Comparison of ENCODE assay signal across 1 cellular context in genomic region chr1:146376708-146377496, GRCh38.
TF ChIP-seq lines count a peak whose summit lies in the region.
"Not testable (repeated sequence)": the region's sequence is repeated elsewhere in the genome, so short reads cannot be mapped to it uniquely, and the experiment has no call there.

No MANE protein-coding gene starts in this region.

TF ChIP-seq in HepG2, 621 proteins besides CTCF, POLR2A, EP300 and RAD21 (continued from another document):
- peak; percentile 16; the same call in 1 of the 2 replicates for TF ChIP-seq HOXD1 (CRISPR knock-in tag; IDR thresholded peaks at IDR 0.05)
- 0 out of 2 replicates have a peak, but pooled peaks have one; percentile 19 for TF ChIP-seq ZNF800 (CRISPR knock-in tag; IDR thresholded peaks at IDR 0.05)
- TF ChIP-seq ARID4A (CRISPR knock-in tag; IDR thresholded peaks at IDR 0.05; ENCODE audit: borderline replicate concordance) = peak; percentile 39; the same call in 1 of the 2 replicates
- peak; percentile 63; the same call in 1 of the 2 replicates for TF ChIP-seq BATF2 (CRISPR knock-in tag; IDR thresholded peaks at IDR 0.05)
- peak; percentile 81; the same call in 1 of the 2 replicates for TF ChIP-seq PRDM10 (CRISPR knock-in tag; IDR thresholded peaks at IDR 0.05; ENCODE audit: low read depth)
- TF ChIP-seq JDP2 (CRISPR knock-in tag; IDR thresholded peaks at IDR 0.05; ENCODE audit: borderline replicate concordance) = 0 out of 2 replicates have a peak, but pooled peaks have one; percentile 28
- peak; percentile 42 for TF ChIP-seq NR2F6 (IDR thresholded peaks at IDR 0.05)
- TF ChIP-seq NR2F6 (CRISPR knock-in tag; IDR thresholded peaks at IDR 0.05); NONO (IDR thresholded peaks at IDR 0.05): not testable (repeated sequence)
- TF ChIP-seq RXRB (CRISPR knock-in tag; IDR thresholded peaks at IDR 0.05; ENCODE audit: borderline replicate concordance) = peak; percentile 53
- TF ChIP-seq ETV5 (CRISPR knock-in tag; IDR thresholded peaks at IDR 0.05; ENCODE audit: borderline replicate concordance) = peak; percentile 51; the same call in 1 of the 2 replicates
- peak; percentile 63; the same call in 1 of the 2 replicates for TF ChIP-seq ZHX1 (CRISPR knock-in tag; IDR thresholded peaks at IDR 0.05; ENCODE audit: low read depth)
- TF ChIP-seq SSRP1 (CRISPR knock-in tag; IDR thresholded peaks at IDR 0.05) = 0 out of 2 replicates have a peak, but pooled peaks have one; percentile 32
- peak; percentile 68 for TF ChIP-seq ZFY (CRISPR knock-in tag; IDR thresholded peaks at IDR 0.05)
- TF ChIP-seq CBX5 (CRISPR knock-in tag; IDR thresholded peaks at IDR 0.05; ENCODE audit: borderline replicate concordance) = 0 out of 2 replicates have a peak, but pooled peaks have one; percentile 26
- TF ChIP-seq KLF16 (CRISPR knock-in tag; IDR thresholded peaks at IDR 0.05) = peak in 1 of 2 experiments; percentile 69; a peak in 2 of 4 replicates
- peak; percentile 77 for TF ChIP-seq KDM3A (CRISPR knock-in tag; IDR thresholded peaks at IDR 0.05; ENCODE audit: low read depth)
- peak; percentile 90 for TF ChIP-seq NONO (CRISPR knock-in tag; conservative IDR thresholded peaks at IDR 0.05)
- peak; percentile 99 for TF ChIP-seq SNAPC4 (CRISPR knock-in tag; IDR thresholded peaks at IDR 0.05)
- TF ChIP-seq IKZF5 (CRISPR knock-in tag; IDR thresholded peaks at IDR 0.05) = peak; percentile 59; the same call in 1 of the 2 replicates
- TF ChIP-seq ZNF263 (CRISPR knock-in tag; IDR thresholded peaks at IDR 0.05) = 0 out of 2 replicates have a peak, but pooled peaks have one; percentile 18
- TF ChIP-seq ZBTB21 (CRISPR knock-in tag; IDR thresholded peaks at IDR 0.05) = peak; percentile 40; the same call in 1 of the 2 replicates
- peak; percentile 72; the same call in 1 of the 2 replicates for TF ChIP-seq POGK (CRISPR knock-in tag; conservative IDR thresholded peaks at IDR 0.05)
